8 cellular contexts compared by ENCODE assay signal in the genomic region with DNA sequence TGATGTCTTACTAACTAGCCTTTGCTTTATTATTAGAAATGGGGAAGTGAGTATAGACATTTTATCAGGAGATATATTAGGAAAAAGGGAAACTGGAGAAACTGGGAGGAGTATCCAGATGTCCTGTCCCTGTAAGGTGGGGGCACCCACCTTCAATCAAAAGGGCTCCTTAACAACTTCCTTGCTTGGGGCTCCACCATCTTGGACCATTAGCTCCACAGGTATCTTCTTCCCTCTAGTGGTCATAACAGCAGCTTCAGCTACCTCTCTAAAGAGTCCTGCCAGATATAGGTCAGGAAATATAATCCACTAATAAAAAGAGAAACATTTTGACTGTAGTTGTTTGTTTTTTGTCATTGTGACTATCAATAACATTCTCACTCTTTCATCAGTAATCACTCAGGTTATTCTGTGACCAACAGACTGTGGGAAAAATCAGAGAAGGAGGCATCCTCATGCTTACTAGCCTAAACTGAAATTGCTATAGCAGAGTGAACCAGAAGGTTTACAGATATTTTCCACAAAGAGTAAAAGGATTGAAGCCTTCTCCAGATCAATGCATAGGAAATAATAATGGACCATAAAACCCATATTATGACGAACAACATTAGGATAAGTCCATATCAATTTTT. TPM values are rescaled to one million over a fixed set of nuclear protein-coding genes. Genes with fewer than 3 reads are reported as not detected.
DNase-seq lines count a peak whose midpoint lies in the region; ATAC-seq and TF ChIP-seq lines count a peak whose summit lies in the region.

No MANE protein-coding gene starts in this region.

- no peak overlapping the region for H3K4me3 Mint-ChIP-seq in mesothelial cell of epicardium
- no peak overlapping the region for H3K4me3 Mint-ChIP-seq in stimulated activated memory B cell treated with anti-CD40 and anti-IgM and Interleukin-4, amounts not matched to agents 10 μg/mL and 1 μg/mL and 100 μg/mL, for 72 hours

- no peak for TF ChIP-seq POLR2A in gastroesophageal sphincter (IDR thresholded peaks at IDR 0.05)

- peak; percentile 96 for ATAC-seq in GM21390 (IDR thresholded peaks at IDR 0.05; ENCODE audit: unreplicated experiment)
- peak; percentile 95 for ATAC-seq in HG03521 (IDR thresholded peaks at IDR 0.05; ENCODE audit: unreplicated experiment)
- no peak for ATAC-seq in stimulated activated memory B cell treated with anti-CD40 and anti-IgM and Interleukin-4, amounts not matched to agents 10 μg/mL and 1 μg/mL and 100 μg/mL, for 72 hours
- no peak for ATAC-seq in gastroesophageal sphincter

- H3K27me3 ChIP-seq in gastroesophageal sphincter = no peaks in the 10 kb centered on the region
- no peaks in the 10 kb centered on the region for H3K27me3 ChIP-seq in MG63

- H3K4me1 ChIP-seq in gastroesophageal sphincter = no peaks in the 10 kb centered on the region

- H3K9me3 Mint-ChIP-seq in mesothelial cell of epicardium = peaks cover 4% of the 10 kb centered on the region
- H3K9me3 Mint-ChIP-seq in stimulated activated memory B cell treated with anti-CD40 and anti-IgM and Interleukin-4, amounts not matched to agents 10 μg/mL and 1 μg/mL and 100 μg/mL, for 72 hours = peaks cover 3% of the 10 kb centered on the region

- H3K4me3 ChIP-seq in GM12865 (ENCODE audit: low read depth, low read length) = no peak overlapping the region
- H3K4me3 ChIP-seq in gastroesophageal sphincter = no peak overlapping the region
- no peak overlapping the region for H3K4me3 ChIP-seq in MG63

- DNase-seq in GM12865 (ENCODE audit: low read depth) (peak; percentile 61), UCSD-AML1 (lab: John Stamatoyannopoulos, UW; ENCODE audit: unreplicated experiment) (peak; percentile 17), mesothelial cell of epicardium (ENCODE audit: low spot score in 2 of 2, unreplicated experiment in 2 of 2) (no peak), MG63 (no peak)

- no peaks in the 10 kb centered on the region for H3K36me3 Mint-ChIP-seq in mesothelial cell of epicardium
- no peaks in the 10 kb centered on the region for H3K36me3 Mint-ChIP-seq in stimulated activated memory B cell treated with anti-CD40 and anti-IgM and Interleukin-4, amounts not matched to agents 10 μg/mL and 1 μg/mL and 100 μg/mL, for 72 hours

- no peaks in the 10 kb centered on the region for H3K9me3 ChIP-seq in gastroesophageal sphincter
- H3K9me3 ChIP-seq in MG63 = no peaks in the 10 kb centered on the region

- H3K36me3 ChIP-seq in gastroesophageal sphincter (no peaks in the 10 kb centered on the region), MG63 (no peaks in the 10 kb centered on the region)

- H3K27me3 Mint-ChIP-seq in mesothelial cell of epicardium (ENCODE audit: low read depth) = no peaks in the 10 kb centered on the region
- H3K27me3 Mint-ChIP-seq in stimulated activated memory B cell treated with anti-CD40 and anti-IgM and Interleukin-4, amounts not matched to agents 10 μg/mL and 1 μg/mL and 100 μg/mL, for 72 hours = no peaks in the 10 kb centered on the region

- TF ChIP-seq EP300 in gastroesophageal sphincter (IDR thresholded peaks at IDR 0.05) = no peak

- H3K27ac Mint-ChIP-seq in mesothelial cell of epicardium = no peak overlapping the region
- no peak overlapping the region for H3K27ac Mint-ChIP-seq in stimulated activated memory B cell treated with anti-CD40 and anti-IgM and Interleukin-4, amounts not matched to agents 10 μg/mL and 1 μg/mL and 100 μg/mL, for 72 hours

- no peaks in the 10 kb centered on the region for H3K4me1 Mint-ChIP-seq in mesothelial cell of epicardium
- H3K4me1 Mint-ChIP-seq in stimulated activated memory B cell treated with anti-CD40 and anti-IgM and Interleukin-4, amounts not matched to agents 10 μg/mL and 1 μg/mL and 100 μg/mL, for 72 hours = no peaks in the 10 kb centered on the region

- H3K27ac ChIP-seq in gastroesophageal sphincter = no peak overlapping the region

- 87 to 89% methylated on average over 1 of the region's 1 CpG for WGBS in gastroesophageal sphincter (ENCODE audit: low coverage in 1 of 2), 2 donors

- TF ChIP-seq CTCF in GM12865 (IDR thresholded peaks at IDR 0.05; ENCODE audit: insufficient read depth, low read depth, low read length, missing control alignments) (peak; percentile 61), mesothelial cell of epicardium (IDR thresholded peaks at IDR 0.05; ENCODE audit: unreplicated experiment) (peak; percentile 39), gastroesophageal sphincter (IDR thresholded peaks at IDR 0.05) (no peak)

RNA-seq across cellular contexts. Expression of a gene that starts 10.4 kb away (rescaled TPM):
- total RNA-seq in mesothelial cell of epicardium (0.25 to 0.65 TPM (median 0.47 TPM) in 3 replicates), gastroesophageal sphincter (not detected)
- not detected in 2 replicates for total RNA-seq in MG63 (2014; rRNA removed; shearing (Covaris generic); ENCODE audit: low replicate concordance)

RNA-seq across cellular contexts. Expression of a gene that starts 21.6 kb away (rescaled TPM):
- total RNA-seq in mesothelial cell of epicardium = 0.29 to 0.41 TPM (median 0.34 TPM) in 3 replicates
- total RNA-seq in gastroesophageal sphincter = under 1 TPM in 1 of 4 donors, not detected in 3; 0.67 TPM
- not detected in 2 replicates for total RNA-seq in MG63 (2014; rRNA removed; shearing (Covaris generic); ENCODE audit: low replicate concordance)

RNA-seq across cellular contexts. Expression of a gene that starts 32.8 kb away (rescaled TPM):
- total RNA-seq in mesothelial cell of epicardium (0.41 to 0.56 TPM in 2 of 3 replicates, not detected in the other), gastroesophageal sphincter (under 1 TPM in 1 of 4 donors, not detected in 3; 0.67 TPM)
- not detected in 2 replicates for total RNA-seq in MG63 (2014; rRNA removed; shearing (Covaris generic); ENCODE audit: low replicate concordance)

RNA-seq across cellular contexts. Expression of a gene that starts 36.7 kb away (rescaled TPM):
- 0.38 to 0.54 TPM in 2 of 3 replicates, not detected in the other for total RNA-seq in mesothelial cell of epicardium
- total RNA-seq in gastroesophageal sphincter = not detected
- total RNA-seq in MG63 (2014; rRNA removed; shearing (Covaris generic); ENCODE audit: low replicate concordance) = not detected in 2 replicates

RNA-seq across cellular contexts. Expression of a gene that starts 41.7 kb away (rescaled TPM):
- not detected in 3 replicates for total RNA-seq in mesothelial cell of epicardium
- not detected for total RNA-seq in gastroesophageal sphincter
- not detected in 2 replicates for total RNA-seq in MG63 (2014; rRNA removed; shearing (Covaris generic); ENCODE audit: low replicate concordance)

Comparison
In these comparisons a context has a peak if more than half of its experiments do, and no peak if none do; other contexts are left out.
1. DNase-seq: peak in GM12865 (single experiment) and UCSD-AML1 (single experiment); none in mesothelial cell of epicardium (0 of 2) and MG63 (single experiment).
2. CTCF ChIP-seq: peak in GM12865 (single experiment) and mesothelial cell of epicardium (single experiment); none in gastroesophageal sphincter (0 of 4).
3. ATAC-seq: peak in GM21390 (single experiment) and HG03521 (single experiment); none in stimulated activated memory B cell treated with anti-CD40 and anti-IgM and Interleukin-4, amounts not matched to agents 10 μg/mL and 1 μg/mL and 100 μg/mL, for 72 hours (single experiment) and gastroesophageal sphincter (single experiment).